ENCODE assay signal across 8 cellular contexts in the genomic region with DNA sequence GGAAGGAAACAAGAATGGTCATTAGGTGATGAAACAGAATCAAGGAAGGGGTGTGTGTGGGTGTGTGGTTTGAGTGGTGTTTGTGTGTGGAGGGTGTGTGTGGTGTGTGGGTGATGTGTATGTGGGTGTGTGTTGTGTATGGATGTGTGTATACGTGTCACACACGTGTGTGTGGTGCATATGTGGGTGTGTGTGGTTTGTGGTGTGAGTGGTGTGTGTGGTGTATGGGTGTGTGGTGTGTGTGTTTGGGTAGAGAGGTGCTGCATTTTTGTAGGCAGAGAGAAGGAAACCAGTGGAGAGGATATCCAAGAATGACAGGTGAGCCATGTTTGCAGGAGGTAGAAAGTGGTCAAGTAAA. TPM values are rescaled to one million over a fixed set of nuclear protein-coding genes. Genes with fewer than 3 reads are reported as not detected.
DNase-seq lines count a peak whose midpoint lies in the region; ATAC-seq and TF ChIP-seq lines count a peak whose summit lies in the region.

No MANE protein-coding gene starts in this region.

- no peaks in the 10 kb centered on the region; the same call in 1 of the 2 replicates for H4K20me1 ChIP-seq in SK-N-SH (ENCODE audit: insufficient read depth)

- 77% methylated on average over 2 of the region's 2 CpGs for WGBS in SK-N-SH (ENCODE audit: low lambda C conversion rate)
- WGBS in iPS DF 6.9 (ENCODE audit: insufficient coverage, insufficient read length), result 100% methylated on average over 2 of the region's 2 CpGs
- WGBS in heart right ventricle, 2 donors, result 74 to 78% methylated on average over 2 of the region's 2 CpGs

- ATAC-seq in SK-N-SH treated with all-trans-retinoic acid at 6 μM for 48 hours, result no peak
- no peak for ATAC-seq in HG02870 (IDR thresholded peaks at IDR 0.05; ENCODE audit: unreplicated experiment)
- ATAC-seq in heart right ventricle, result no peak

- H3K36me3 ChIP-seq in SK-N-SH (replicated peaks in 1 of 2; ENCODE audit: control insufficient read depth in 1 of 2, insufficient read depth in 2 of 2, low read length in 1 of 2) (peaks cover 16 to 24% of the 10 kb centered on the region in 2 experiments), iPS DF 6.9 (ENCODE audit: control insufficient read depth, insufficient read depth, low read length) (no peaks in the 10 kb centered on the region), heart right ventricle (peaks cover 0 to 22% (median 4%) of the 10 kb centered on the region in 9 donors)

- H3K4me1 ChIP-seq in SK-N-SH (ENCODE audit: control insufficient read depth in 1 of 2, insufficient read depth in 2 of 2, low read depth in 1 of 2, low read length in 1 of 2) (peaks cover 4 to 19% of the 10 kb centered on the region in 2 experiments; a peak in 3 of 4 replicates), iPS DF 6.9 (ENCODE audit: control insufficient read depth, insufficient read depth, low read length) (peaks cover 2% of the 10 kb centered on the region; the same call in 1 of the 2 replicates), heart right ventricle (peaks cover 6 to 31% (median 23%) of the 10 kb centered on the region in 9 donors)

- no peaks in the 10 kb centered on the region for H3K27me3 ChIP-seq in SK-N-SH (ENCODE audit: insufficient read depth)
- no peaks in the 10 kb centered on the region for H3K27me3 ChIP-seq in iPS DF 6.9 (ENCODE audit: control insufficient read depth, insufficient read depth, low read length)
- H3K27me3 ChIP-seq in heart right ventricle, result no peaks in the 10 kb centered on the region

- H2AFZ ChIP-seq in SK-N-SH (ENCODE audit: low read depth), result peak overlapping the region; percentile 66

- peak overlapping the region; percentile 78; the same call in 1 of the 2 replicates for H3K9ac ChIP-seq in SK-N-SH

- peaks cover 22% of the 10 kb centered on the region for H3K4me1 Mint-ChIP-seq in stimulated activated naive CD8-positive, alpha-beta T cell treated with anti-CD3 and anti-CD28 coated beads, Interleukin-15, Interleukin-2, amounts not matched to agents 100 ng/mL and 50 ng/mL, for 24 hours (ENCODE audit: low read depth)

- H3K27ac ChIP-seq in SK-N-SH (ENCODE audit: low read depth in 2 of 2, low read length in 1 of 2) (no peak overlapping the region), iPS DF 6.9 (ENCODE audit: low read length) (no peak overlapping the region), heart right ventricle (peak overlapping the region in 1 of 10 donors; percentile 91)

- H3K9me3 ChIP-seq in SK-N-SH, result no peaks in the 10 kb centered on the region
- no peaks in the 10 kb centered on the region for H3K9me3 ChIP-seq in iPS DF 6.9 (ENCODE audit: control insufficient read depth, insufficient read depth, low read length)
- no peaks in the 10 kb centered on the region for H3K9me3 ChIP-seq in heart right ventricle

- peaks cover 36% of the 10 kb centered on the region for H3K79me2 ChIP-seq in SK-N-SH (ENCODE audit: insufficient read depth)

- no peak for TF ChIP-seq EP300 in SK-N-SH (IDR thresholded peaks at IDR 0.05; ENCODE audit: borderline replicate concordance in 1 of 2, low read depth in 1 of 2, low read length in 1 of 2)

- no peak for DNase-seq in SK-N-SH
- DNase-seq in activated CD4-positive, alpha-beta T cell treated with anti-CD3 and anti-CD28 coated beads, Interleukin-2, amount 50 U/mL, for 4 hours, result peak; percentile 22 to 29
- no peak for DNase-seq in iPS DF 6.9 (ENCODE audit: low read depth, low spot score)
- DNase-seq in heart right ventricle, result no peak
- DNase-seq in NCI-H1930 (lab: John Stamatoyannopoulos, UW), result no peak

- H3K9me3 Mint-ChIP-seq in stimulated activated naive CD8-positive, alpha-beta T cell treated with anti-CD3 and anti-CD28 coated beads, Interleukin-15, Interleukin-2, amounts not matched to agents 100 ng/mL and 50 ng/mL, for 24 hours, result no peaks in the 10 kb centered on the region

- H3K9me2 ChIP-seq in SK-N-SH, result no peaks in the 10 kb centered on the region

- H3F3A ChIP-seq in SK-N-SH (replicated peaks; ENCODE audit: insufficient read depth), result peaks cover 23% of the 10 kb centered on the region

- H3K4me3 ChIP-seq in SK-N-SH (ENCODE audit: low read depth in 2 of 2, low read length in 1 of 2), result peak overlapping the region; percentile 86 to 94; a peak in 2 of 4 replicates
- peak overlapping the region; percentile 98; the same call in 1 of the 2 replicates for H3K4me3 ChIP-seq in iPS DF 6.9 (ENCODE audit: low read length)
- peak overlapping the region in 4 of 10 donors; percentile 69 to 78 (median 77) for H3K4me3 ChIP-seq in heart right ventricle

- H3K4me3 Mint-ChIP-seq in stimulated activated naive CD8-positive, alpha-beta T cell treated with anti-CD3 and anti-CD28 coated beads, Interleukin-15, Interleukin-2, amounts not matched to agents 100 ng/mL and 50 ng/mL, for 24 hours, result peak overlapping the region; percentile 98

- TF ChIP-seq RAD21 in SK-N-SH (IDR thresholded peaks at IDR 0.05; ENCODE audit: low read length), result no peak

- no peaks in the 10 kb centered on the region for H3K27me3 Mint-ChIP-seq in stimulated activated naive CD8-positive, alpha-beta T cell treated with anti-CD3 and anti-CD28 coated beads, Interleukin-15, Interleukin-2, amounts not matched to agents 100 ng/mL and 50 ng/mL, for 24 hours

- intact Hi-C loops in heart right ventricle (cut with DNase I), result loop anchor here in 3 of 10 donors (2.0 to 10.0 kb wide), 4 partner anchors 41 to 645 kb away; partner anchors contain the start of gene SEH1L (in 3 of the 3)

- POLR2A ChIA-PET in SK-N-SH (lab: Yijun Ruan, JAX), result interaction anchor here (1.3 kb wide), 1 partner anchor 21 kb away, joined by 3 read pairs; no protein-coding TSS in a partner anchor

- TF ChIP-seq CTCF in SK-N-SH (IDR thresholded peaks at IDR 0.05) (no peak), heart right ventricle (IDR thresholded peaks at IDR 0.05) (no peak)

- peak overlapping the region; percentile 77 for H3K4me2 ChIP-seq in SK-N-SH

- H3K36me3 Mint-ChIP-seq in stimulated activated naive CD8-positive, alpha-beta T cell treated with anti-CD3 and anti-CD28 coated beads, Interleukin-15, Interleukin-2, amounts not matched to agents 100 ng/mL and 50 ng/mL, for 24 hours (ENCODE audit: low read depth), result peaks cover 30% of the 10 kb centered on the region

- CTCF ChIA-PET in SK-N-SH (lab: Yijun Ruan, JAX), result no interaction called here

- peak overlapping the region; percentile 96 for H3K27ac Mint-ChIP-seq in stimulated activated naive CD8-positive, alpha-beta T cell treated with anti-CD3 and anti-CD28 coated beads, Interleukin-15, Interleukin-2, amounts not matched to agents 100 ng/mL and 50 ng/mL, for 24 hours

TF ChIP-seq in SK-N-SH, 30 proteins besides CTCF, POLR2A, EP300 and RAD21 (continues in another document):
- TF ChIP-seq FOSL2 (IDR thresholded peaks at IDR 0.05; ENCODE audit: borderline replicate concordance, low read depth), result no peak
- no peak for TF ChIP-seq SIN3A (IDR thresholded peaks at IDR 0.05; ENCODE audit: borderline replicate concordance, low read depth, low read length)
- no peak for TF ChIP-seq TAF1 (IDR thresholded peaks at IDR 0.05; ENCODE audit: borderline replicate concordance, low read depth, low read length)
- TF ChIP-seq FOXJ3 (CRISPR knock-in tag; IDR thresholded peaks at IDR 0.05), result no peak
- no peak for TF ChIP-seq RXRA (IDR thresholded peaks at IDR 0.05; ENCODE audit: borderline replicate concordance, low read depth)
- TF ChIP-seq GATA2 (CRISPR knock-in tag; IDR thresholded peaks at IDR 0.05), result no peak
- no peak for TF ChIP-seq SMC3 (IDR thresholded peaks at IDR 0.05; ENCODE audit: low read depth, low read length)
- TF ChIP-seq NRF1 (IDR thresholded peaks at IDR 0.05; ENCODE audit: low read depth, low read length), result no peak
- no peak for TF ChIP-seq TCF12 (IDR thresholded peaks at IDR 0.05)

TF ChIP-seq in SK-N-SH treated with all-trans-retinoic acid at 6 μM for 48 hours, 23 proteins besides CTCF, POLR2A, EP300 and RAD21 (continues in another document):
- TF ChIP-seq PATZ1 (CRISPR knock-in tag; IDR thresholded peaks at IDR 0.05; ENCODE audit: borderline replicate concordance) (no peak), ARNTL (CRISPR knock-in tag; IDR thresholded peaks at IDR 0.05; ENCODE audit: borderline replicate concordance, low read depth) (no peak), ZNF70 (CRISPR knock-in tag; IDR thresholded peaks at IDR 0.05) (no peak)

RNA-seq across cellular contexts. Expression of gene CEP192, which starts 1.1 kb away (rescaled TPM):
- 9.4 and 13.3 TPM in 2 replicates for polyA plus RNA-seq in SK-N-SH (2012; rRNA removed)
- polyA plus RNA-seq in SK-N-SH (2012; cell fraction: cytosol; rRNA removed), result 11.3 and 11.8 TPM in 2 replicates
- 24.0 and 30.5 TPM in 2 replicates for polyA plus RNA-seq in SK-N-SH (2012; cell fraction: nucleus; rRNA removed)
- 10 to 100 TPM; 18.3 to 35.6 (median 32.4) TPM for total RNA-seq in heart right ventricle
- 10 to 100 TPM in 1 of 2 donors, 1 to 10 TPM in 1; 4.9 to 18.2 TPM for polyA plus RNA-seq in heart right ventricle

RNA-seq across cellular contexts. Expression of gene SEH1L, which starts 42.3 kb away (rescaled TPM):
- polyA plus RNA-seq in SK-N-SH (2012; rRNA removed) (29.8 and 30.4 TPM in 2 replicates), heart right ventricle (10 to 100 TPM; 11.0 to 23.1 TPM)
- 30.0 and 35.7 TPM in 2 replicates for polyA plus RNA-seq in SK-N-SH (2012; cell fraction: cytosol; rRNA removed)
- 24.5 and 29.4 TPM in 2 replicates for polyA plus RNA-seq in SK-N-SH (2012; cell fraction: nucleus; rRNA removed)
- 10 to 100 TPM; 15.0 to 24.6 (median 17.7) TPM for total RNA-seq in heart right ventricle

Comparison
In these comparisons a context has a peak if more than half of its experiments do, and no peak if none do; other contexts are left out.
1. DNase-seq: peak in activated CD4-positive, alpha-beta T cell treated with anti-CD3 and anti-CD28 coated beads, Interleukin-2, amount 50 U/mL, for 4 hours (2 of 2); none in SK-N-SH (single experiment), iPS DF 6.9 (single experiment), heart right ventricle (0 of 2) and NCI-H1930 (0 of 2).